23 cellular contexts compared by ENCODE assay signal in genomic region chr2:3066831-3067230, GRCh38.
"Had no signal": no experiment of that assay in that cellular context is flagged by ENCODE, and none has a peak within 500 bp of the region (broad histone marks: within the 10 kb centered on the region; RNA-seq: fewer than 3 reads in every experiment).

No MANE protein-coding gene starts in this region.

- H3K27ac Mint-ChIP-seq: dendritic cell treated with granulocyte-macrophage colony-stimulating factor and Interleukin-4, amounts not matched to agents 40 ng/mL and 50 ng/mL, for 4 days; effector memory CD8-positive, alpha-beta T cell; endodermal cell had no signal

- H3K4me3 ChIP-seq: colonic mucosa, coronary artery, esophagus squamous epithelium, gastrocnemius medialis, gastroesophageal sphincter, heart left ventricle, heart right ventricle had no signal

- H3K4me3 Mint-ChIP-seq: dendritic cell treated with granulocyte-macrophage colony-stimulating factor and Interleukin-4, amounts not matched to agents 40 ng/mL and 50 ng/mL, for 4 days; effector memory CD8-positive, alpha-beta T cell; endodermal cell had no signal

- ATAC-seq: effector memory CD8-positive, alpha-beta T cell; esophagus mucosa; foreskin keratinocyte; gastrocnemius medialis; gastroesophageal sphincter; heart left ventricle; heart right ventricle had no signal

- H3K4me1 Mint-ChIP-seq: endodermal cell had no signal

- H3K27ac ChIP-seq: colonic mucosa, coronary artery, epithelial cell of prostate, esophagus squamous epithelium, foreskin keratinocyte, gastrocnemius medialis, gastroesophageal sphincter, heart left ventricle, heart right ventricle had no signal

- H3K4me1 ChIP-seq: colonic mucosa, esophagus squamous epithelium, foreskin keratinocyte, gastrocnemius medialis, gastroesophageal sphincter, heart left ventricle, heart right ventricle had no signal

- DNase-seq: colonic mucosa; cortex of kidney; dermis blood vessel endothelial cell; effector CD4-positive, alpha-beta T cell; effector CD8-positive, alpha-beta T cell; effector memory CD4-positive, alpha-beta T cell; effector memory CD8-positive, alpha-beta T cell; endodermal cell; erythroblast; esophagus squamous epithelium; foreskin fibroblast; foreskin keratinocyte; foreskin melanocyte; gastrocnemius medialis; glutamatergic neuron; head of caudate nucleus; heart left ventricle; heart right ventricle had no signal

- H3K27me3 ChIP-seq: colonic mucosa, esophagus squamous epithelium, foreskin keratinocyte, gastrocnemius medialis had no signal

- H3K9me3 ChIP-seq: colonic mucosa, esophagus squamous epithelium, gastrocnemius medialis, gastroesophageal sphincter, heart left ventricle, heart right ventricle had no signal

- H3K9me3 Mint-ChIP-seq: dendritic cell treated with granulocyte-macrophage colony-stimulating factor and Interleukin-4, amounts not matched to agents 40 ng/mL and 50 ng/mL, for 4 days; effector memory CD8-positive, alpha-beta T cell; endodermal cell had no signal

- H3K36me3 ChIP-seq: colonic mucosa, esophagus squamous epithelium, gastrocnemius medialis, gastroesophageal sphincter, heart left ventricle, heart right ventricle had no signal
